In the genomic region with DNA sequence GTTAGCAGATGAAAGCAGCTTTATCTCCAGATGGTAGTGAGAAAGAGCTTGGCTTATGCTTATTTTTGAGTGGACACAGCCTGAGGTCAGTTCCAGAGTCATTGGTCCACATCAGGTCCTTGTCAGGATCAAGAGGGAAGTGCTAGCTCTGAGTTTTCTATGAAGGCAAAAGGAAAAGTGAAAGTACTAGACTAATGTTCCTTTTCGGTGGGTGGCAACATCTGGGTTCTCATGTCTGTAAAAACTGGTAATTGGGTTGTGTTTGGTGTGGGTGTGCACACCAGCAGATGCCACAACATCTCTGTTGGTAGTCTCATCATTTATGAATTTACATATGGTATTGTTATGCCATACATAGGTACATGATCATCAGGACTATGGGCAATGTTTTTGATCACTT, we compare ENCODE assay signal across 12 cellular contexts.
A peak's percentile ranks its signal among the peaks of the same experiment; 100 is the strongest.
DNase-seq lines count a peak whose midpoint lies in the region; ATAC-seq and TF ChIP-seq lines count a peak whose summit lies in the region.
"Had no signal": no experiment of that assay in that cellular context is flagged by ENCODE, and none has a peak within 500 bp of the region (broad histone marks: within the 10 kb centered on the region; RNA-seq: fewer than 3 reads in every experiment).

No MANE protein-coding gene starts in this region.

- H3K27ac Mint-ChIP-seq in activated CD8-positive, alpha-beta T cell treated with anti-CD3 and anti-CD28 coated beads, Interleukin-2, amount 10 ng/mL, durations not matched to agents 7 days and 5 days: peak overlapping the region; percentile 30
- H3K27ac Mint-ChIP-seq: T-helper 1 cell treated with Interleukin-12 subunit alpha and Interleukin-12 subunit beta and Interleukin-4 antibody, amounts not matched to agents 30 μg/mL and 1 μg/mL, for 36 hours had no signal

- no peaks in the 10 kb centered on the region for H3K36me3 ChIP-seq in uterus
- no peaks in the 10 kb centered on the region for H3K36me3 ChIP-seq in spleen

- no peak for TF ChIP-seq POLR2A in uterus (IDR thresholded peaks at IDR 0.05)
- no peak for TF ChIP-seq POLR2A in spleen (IDR thresholded peaks at IDR 0.05)

- H3K4me1 Mint-ChIP-seq in activated CD8-positive, alpha-beta T cell treated with anti-CD3 and anti-CD28 coated beads, Interleukin-2, amount 10 ng/mL, durations not matched to agents 7 days and 5 days (ENCODE audit: low read depth): no peaks in the 10 kb centered on the region

- intact Hi-C loops in uterus (cut with DNase I; ENCODE audit: low total_unique reads): no loop called here
- intact Hi-C loops in spleen (cut with DNase I; ENCODE audit: low total_unique reads): no loop called here

- H3K4me3 ChIP-seq in uterus (no peak overlapping the region), spleen (peak overlapping the region in 2 of 8 donors; percentile 7 to 32)

- H3K4me1 ChIP-seq in uterus (no peaks in the 10 kb centered on the region), spleen (no peaks in the 10 kb centered on the region)

- H3K27ac ChIP-seq in uterus (no peak overlapping the region), spleen (no peak overlapping the region)

- POLR2A ChIA-PET in activated CD8-positive, alpha-beta T cell treated with anti-CD3 and anti-CD28 coated beads, Interleukin-2, amount 10 ng/mL, durations not matched to agents 7 days and 5 days (lab: Charles Lee): no interaction called here

- DNase-seq in Daoy (ENCODE audit: low read depth) (peak; percentile 3), uterus (no peak), spleen (no peak), NCI-H2107 (lab: John Stamatoyannopoulos, UW) (no peak)
- no peak for DNase-seq in activated CD8-positive, alpha-beta T cell treated with anti-CD3 and anti-CD28 coated beads, Interleukin-2, amount 10 ng/mL, durations not matched to agents 7 days and 5 days
- DNase-seq in activated CD4-positive, CD25-positive, alpha-beta regulatory T cell (lab: John Stamatoyannopoulos, UW): no peak
- DNase-seq: anterior cingulate cortex; effector CD8-positive, alpha-beta T cell; NCI-H2171 had no signal

- CTCF ChIA-PET in activated CD8-positive, alpha-beta T cell treated with anti-CD3 and anti-CD28 coated beads, Interleukin-2, amount 10 ng/mL, durations not matched to agents 7 days and 5 days (lab: Charles Lee): no interaction called here

- H3K36me3 Mint-ChIP-seq in activated CD8-positive, alpha-beta T cell treated with anti-CD3 and anti-CD28 coated beads, Interleukin-2, amount 10 ng/mL, durations not matched to agents 7 days and 5 days (ENCODE audit: low read depth): no peaks in the 10 kb centered on the region

- H3K9me3 Mint-ChIP-seq in activated CD8-positive, alpha-beta T cell treated with anti-CD3 and anti-CD28 coated beads, Interleukin-2, amount 10 ng/mL, durations not matched to agents 7 days and 5 days (ENCODE audit: insufficient read depth): no peaks in the 10 kb centered on the region
- H3K9me3 Mint-ChIP-seq: T-helper 1 cell treated with Interleukin-12 subunit alpha and Interleukin-12 subunit beta and Interleukin-4 antibody, amounts not matched to agents 30 μg/mL and 1 μg/mL, for 36 hours had no signal

- no peaks in the 10 kb centered on the region for H3K27me3 Mint-ChIP-seq in activated CD8-positive, alpha-beta T cell treated with anti-CD3 and anti-CD28 coated beads, Interleukin-2, amount 10 ng/mL, durations not matched to agents 7 days and 5 days (ENCODE audit: low read depth)

- peak overlapping the region; percentile 15 for H3K4me3 Mint-ChIP-seq in activated CD8-positive, alpha-beta T cell treated with anti-CD3 and anti-CD28 coated beads, Interleukin-2, amount 10 ng/mL, durations not matched to agents 7 days and 5 days
- H3K4me3 Mint-ChIP-seq: T-helper 1 cell treated with Interleukin-12 subunit alpha and Interleukin-12 subunit beta and Interleukin-4 antibody, amounts not matched to agents 30 μg/mL and 1 μg/mL, for 36 hours had no signal

- TF ChIP-seq CTCF in uterus (IDR thresholded peaks at IDR 0.05) (no peak), spleen (IDR thresholded peaks at IDR 0.05 in 8 of 11, conservative IDR thresholded peaks at IDR 0.05 in 3 of 11) (no peak)

- 23 to 81% (median 25%) methylated on average over 1 of the region's 1 CpG for WGBS in spleen, 5 donors

- H3K27me3 ChIP-seq in uterus: no peaks in the 10 kb centered on the region
- no peaks in the 10 kb centered on the region for H3K27me3 ChIP-seq in spleen (replicated peaks in 1 of 7)

- ATAC-seq in GM18907 (IDR thresholded peaks at IDR 0.05; ENCODE audit: unreplicated experiment) (peak; percentile 60), HG03064 (IDR thresholded peaks at IDR 0.05; ENCODE audit: low read depth, unreplicated experiment) (peak; percentile 87)
- ATAC-seq in activated CD8-positive, alpha-beta T cell treated with anti-CD3 and anti-CD28 coated beads, Interleukin-2, amount 10 ng/mL, durations not matched to agents 7 days and 5 days: no peak

- H3K9me3 ChIP-seq in uterus (no peaks in the 10 kb centered on the region), spleen (peaks cover 0 to 12% (median 0%) of the 10 kb centered on the region in 8 donors)
